9 cellular contexts compared by ENCODE assay signal in the genomic region with DNA sequence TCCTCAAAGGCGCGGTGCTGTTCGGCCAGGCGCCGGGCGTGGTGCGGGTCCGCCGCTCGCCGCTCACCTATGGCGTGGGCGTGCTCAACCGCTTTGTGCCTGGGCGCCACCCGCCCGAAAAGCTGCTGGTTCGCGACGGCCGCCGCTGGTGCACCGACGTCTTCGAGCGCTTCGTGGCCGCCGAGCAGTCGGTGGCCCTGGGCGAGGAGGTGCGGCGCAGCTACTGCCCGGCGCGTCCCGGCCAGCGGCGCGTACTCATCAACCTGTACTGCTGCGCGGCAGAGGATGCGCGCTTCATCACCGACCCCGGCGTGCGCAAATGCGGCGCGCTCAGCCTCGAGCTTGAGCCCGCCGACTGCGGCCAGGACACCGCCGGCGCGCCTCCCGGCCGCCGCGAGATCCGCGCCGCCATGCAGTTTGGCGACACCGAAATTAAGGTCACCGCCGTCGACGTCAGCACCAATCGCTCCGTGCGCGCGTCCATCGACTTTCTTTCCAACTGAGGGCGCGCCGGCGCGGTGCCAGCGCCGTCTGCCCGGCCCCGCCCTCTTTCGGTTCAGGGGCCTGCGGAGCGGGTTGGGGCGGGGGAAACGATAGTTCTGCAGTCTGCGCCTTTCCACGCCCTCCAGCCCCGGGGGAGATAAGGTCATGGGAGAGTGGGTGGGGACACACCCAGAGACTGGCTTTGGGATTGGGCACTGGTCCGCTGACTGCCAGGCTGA. TPM values are rescaled to one million over a fixed set of nuclear protein-coding genes. Genes with fewer than 3 reads are reported as not detected.
DNase-seq lines count a peak whose midpoint lies in the region; ATAC-seq and TF ChIP-seq lines count a peak whose summit lies in the region.
"Had no signal": no experiment of that assay in that cellular context is flagged by ENCODE, and none has a peak within 500 bp of the region (broad histone marks: within the 10 kb centered on the region; RNA-seq: fewer than 3 reads in every experiment).

No MANE protein-coding gene starts in this region.

- peak overlapping the region; percentile 51 for H3K27ac Mint-ChIP-seq in activated CD4-positive, alpha-beta T cell treated with anti-CD3 and anti-CD28 coated beads for 36 hours

- TF ChIP-seq EP300 in stomach (IDR thresholded peaks at IDR 0.05), result no peak

- no peaks in the 10 kb centered on the region for H3K27me3 ChIP-seq in effector memory CD4-positive, alpha-beta T cell (replicated peaks; ENCODE audit: control insufficient read depth, insufficient read depth, low read length, poor library complexity, severe bottlenecking)
- peaks cover 0 to 6% of the 10 kb centered on the region in 2 donors for H3K27me3 ChIP-seq in muscle layer of colon (ENCODE audit: control insufficient read depth in 1 of 2, insufficient read depth in 2 of 2, low read length in 2 of 2)
- H3K27me3 ChIP-seq in stomach, result peaks cover 0 to 22% (median 13%) of the 10 kb centered on the region in 3 donors

- H3K27ac ChIP-seq in effector memory CD4-positive, alpha-beta T cell (ENCODE audit: insufficient read depth, low read length, poor library complexity, severe bottlenecking), result no peak overlapping the region
- no peak overlapping the region for H3K27ac ChIP-seq in muscle layer of colon (ENCODE audit: low read depth, low read length)
- H3K27ac ChIP-seq in stomach, result peak overlapping the region in 2 of 5 donors; percentile 4 to 46

- H3K4me1 ChIP-seq in effector memory CD4-positive, alpha-beta T cell (ENCODE audit: control insufficient read depth, insufficient read depth, low read length, poor library complexity, severe bottlenecking), result no peaks in the 10 kb centered on the region
- peaks cover 10% of the 10 kb centered on the region for H3K4me1 ChIP-seq in muscle layer of colon (ENCODE audit: insufficient read depth, low read length)
- peaks cover 16 to 43% (median 29%) of the 10 kb centered on the region in 4 donors for H3K4me1 ChIP-seq in stomach

- 20 to 61% (median 27%) methylated on average over 15 to 96 of the region's 96 CpGs for WGBS in stomach, 5 donors

- CTCF ChIA-PET in activated CD4-positive, alpha-beta T cell treated with anti-CD3 and anti-CD28 coated beads for 36 hours (lab: Charles Lee), result interaction anchor here (0.8 to 3.2 kb wide), 6 partner anchors 16 to 103 kb away, joined by 3 to 18 read pairs (median 5); a partner anchor contains a TSS

- ATAC-seq in activated CD4-positive, alpha-beta T cell treated with anti-CD3 and anti-CD28 coated beads for 36 hours, result peak; percentile 79
- ATAC-seq in HG03139 (IDR thresholded peaks at IDR 0.05; ENCODE audit: unreplicated experiment) (no peak), GM18909 (IDR thresholded peaks at IDR 0.05; ENCODE audit: poor library complexity, unreplicated experiment) (no peak), HG03175 (IDR thresholded peaks at IDR 0.05; ENCODE audit: unreplicated experiment) (no peak)
- ATAC-seq: HCT116 had no signal

- intact Hi-C loops in activated CD4-positive, alpha-beta T cell treated with anti-CD3 and anti-CD28 coated beads for 36 hours (cut with DNase I, micrococcal nuclease), result loop anchor here (1.0 to 2.0 kb wide), 5 partner anchors 15 to 95 kb away; a partner anchor contains a TSS
- intact Hi-C loops in stomach (cut with DNase I; ENCODE audit: low total_unique reads), result loop anchor here (10.0 kb wide), 1 partner anchor 103 kb away; no protein-coding TSS in a partner anchor

- TF ChIP-seq CTCF in stomach (IDR thresholded peaks at IDR 0.05), result no peak

- peaks cover 4% of the 10 kb centered on the region for H3K36me3 Mint-ChIP-seq in activated CD4-positive, alpha-beta T cell treated with anti-CD3 and anti-CD28 coated beads for 36 hours (ENCODE audit: low read depth)

- H3K36me3 ChIP-seq in effector memory CD4-positive, alpha-beta T cell (ENCODE audit: control insufficient read depth, insufficient read depth, low read length), result no peaks in the 10 kb centered on the region
- H3K36me3 ChIP-seq in muscle layer of colon (ENCODE audit: insufficient read depth, low read length) (peaks cover 19% of the 10 kb centered on the region), stomach (peaks cover 3 to 57% (median 30%) of the 10 kb centered on the region in 4 donors)

- H3K4me1 Mint-ChIP-seq in activated CD4-positive, alpha-beta T cell treated with anti-CD3 and anti-CD28 coated beads for 36 hours, result peaks cover 7% of the 10 kb centered on the region

- H3K4me3 ChIP-seq in effector memory CD4-positive, alpha-beta T cell (ENCODE audit: insufficient read depth, low read depth, low read length, poor library complexity, severe bottlenecking), result peak overlapping the region; percentile 35
- H3K4me3 ChIP-seq in muscle layer of colon (ENCODE audit: low read depth in 1 of 2, low read length in 2 of 2) (peak overlapping the region; percentile 11 to 43), stomach (peak overlapping the region; percentile 35 to 55 (median 38))

- TF ChIP-seq POLR2A in stomach (IDR thresholded peaks at IDR 0.05), result no peak

- POLR2A ChIA-PET in activated CD4-positive, alpha-beta T cell treated with anti-CD3 and anti-CD28 coated beads for 36 hours (lab: Charles Lee), result no interaction called here

- no peaks in the 10 kb centered on the region for H3K9me3 ChIP-seq in effector memory CD4-positive, alpha-beta T cell (ENCODE audit: control insufficient read depth, low read length)
- H3K9me3 ChIP-seq in muscle layer of colon (ENCODE audit: low read length) (no peaks in the 10 kb centered on the region), stomach (no peaks in the 10 kb centered on the region)

- no peaks in the 10 kb centered on the region for H3K9me3 Mint-ChIP-seq in activated CD4-positive, alpha-beta T cell treated with anti-CD3 and anti-CD28 coated beads for 36 hours (ENCODE audit: low read depth)

- H3K4me3 Mint-ChIP-seq in activated CD4-positive, alpha-beta T cell treated with anti-CD3 and anti-CD28 coated beads for 36 hours, result peak overlapping the region; percentile 64

- H3K9ac ChIP-seq in muscle layer of colon (ENCODE audit: low read length), result no peak overlapping the region

- H3K27me3 Mint-ChIP-seq in activated CD4-positive, alpha-beta T cell treated with anti-CD3 and anti-CD28 coated beads for 36 hours, result peaks cover 3% of the 10 kb centered on the region

- DNase-seq in HPDE6-E6E7 (ENCODE audit: extremely low spot score), result peak; percentile 67
- DNase-seq in activated CD4-positive, alpha-beta T cell treated with anti-CD3 and anti-CD28 coated beads for 36 hours, result peak; percentile 86
- DNase-seq in effector memory CD4-positive, alpha-beta T cell, result peak; percentile 26 to 58 (median 31)
- peak; percentile 72 for DNase-seq in stomach

RNA-seq across cellular contexts. Expression of a gene that starts 15.7 kb away (rescaled TPM):
- total RNA-seq in activated CD4-positive, alpha-beta T cell treated with anti-CD3 and anti-CD28 coated beads for 36 hours, result 10 to 100 TPM; 46.5 to 57.3 TPM
- 100 to 1,000 TPM in 1 of 5 donors, 10 to 100 TPM in 2, 1 to 10 TPM in 2; 5.9 to 136 (median 49.0) TPM for total RNA-seq in stomach
- polyA plus RNA-seq in stomach, result 10 to 100 TPM; 14.4 to 32.6 (median 22.2) TPM

RNA-seq across cellular contexts. Expression of a gene that starts 19.3 kb away (rescaled TPM):
- total RNA-seq in activated CD4-positive, alpha-beta T cell treated with anti-CD3 and anti-CD28 coated beads for 36 hours, result not detected
- total RNA-seq in stomach, result 10 to 100 TPM in 1 of 5 donors, 1 to 10 TPM in 3, under 1 TPM in 1; 0.87 to 14.3 (median 6.1) TPM
- 1 to 10 TPM; 3.0 to 5.3 (median 3.7) TPM for polyA plus RNA-seq in stomach

RNA-seq across cellular contexts. Expression of a gene that starts 29.4 kb away (rescaled TPM):
- total RNA-seq in activated CD4-positive, alpha-beta T cell treated with anti-CD3 and anti-CD28 coated beads for 36 hours, result under 1 TPM in 1 of 2 experiments, not detected in 1; 0.14 TPM
- not detected for total RNA-seq in stomach
- polyA plus RNA-seq in stomach, result under 1 TPM in 2 of 3 donors, not detected in 1; 0.18 to 0.19 TPM

RNA-seq across cellular contexts. Expression of a gene that starts 34.7 kb away (rescaled TPM):
- 10 to 100 TPM; 46.2 to 48.3 TPM for total RNA-seq in activated CD4-positive, alpha-beta T cell treated with anti-CD3 and anti-CD28 coated beads for 36 hours
- total RNA-seq in stomach, result 100 to 1,000 TPM in 1 of 5 donors, 10 to 100 TPM in 4; 24.5 to 130 (median 68.3) TPM
- 10 to 100 TPM; 36.5 to 90.7 (median 79.6) TPM for polyA plus RNA-seq in stomach

RNA-seq across cellular contexts. Expression of a gene that starts 39.4 kb away (rescaled TPM):
- total RNA-seq in activated CD4-positive, alpha-beta T cell treated with anti-CD3 and anti-CD28 coated beads for 36 hours, result not detected
- 10 to 100 TPM in 1 of 5 donors, 1 to 10 TPM in 4; 1.7 to 22.2 (median 4.5) TPM for total RNA-seq in stomach
- polyA plus RNA-seq in stomach, result 1 to 10 TPM; 1.4 to 1.8 (median 1.5) TPM

Comparison
In these comparisons a context has a peak if more than half of its experiments do, and no peak if none do; other contexts are left out.
1. DNase-seq: peak in every context shown above with its lines; median percentile 86 in activated CD4-positive, alpha-beta T cell treated with anti-CD3 and anti-CD28 coated beads for 36 hours; 72 in stomach; 67 in HPDE6-E6E7; 31 in effector memory CD4-positive, alpha-beta T cell.